Comparison of ENCODE assay signal across 9 cellular contexts in genomic region chr4:825063-825968, GRCh38. TPM values are rescaled to one million over a fixed set of nuclear protein-coding genes. Genes with fewer than 3 reads are reported as not detected.
DNase-seq lines count a peak whose midpoint lies in the region; ATAC-seq and TF ChIP-seq lines count a peak whose summit lies in the region.
"Had no signal": no experiment of that assay in that cellular context is flagged by ENCODE, and none has a peak within 500 bp of the region (broad histone marks: within the 10 kb centered on the region; RNA-seq: fewer than 3 reads in every experiment).

No MANE protein-coding gene starts in this region.

- H3K36me3 ChIP-seq in OCI-LY7 (ENCODE audit: insufficient read depth, low read length) (no peaks in the 10 kb centered on the region), endodermal cell (ENCODE audit: control insufficient read depth, insufficient read depth, low read length) (no peaks in the 10 kb centered on the region), tibial nerve (no peaks in the 10 kb centered on the region)

- H3K4me1 Mint-ChIP-seq in endodermal cell = peaks cover 1% of the 10 kb centered on the region
- H3K4me1 Mint-ChIP-seq in natural killer cell treated with Interleukin-12 subunit alpha and Interleukin-12 subunit beta and Interleukin-15 and Interleukin-18, amount 100 ng/mL, for 72 hours (ENCODE audit: low read depth in 2 of 2) = peaks cover 5 to 6% of the 10 kb centered on the region in 2 donors

- no peak overlapping the region for H3K9ac ChIP-seq in endodermal cell (ENCODE audit: extremely low read depth, low read length, poor library complexity, severe bottlenecking)

- WGBS in endodermal cell (ENCODE audit: insufficient coverage in 1 of 2, insufficient read length in 1 of 2), 2 experiments = 7% methylated on average over 35 to 94 of the region's 94 CpGs
- 4 to 10% methylated on average over 13 to 73 of the region's 94 CpGs for WGBS in tibial nerve, 2 donors

- no TSS peak for BruUV-seq in OCI-LY7 (replicated peaks; lab: Mats Ljungman, UMichigan)

- CTCF ChIA-PET in OCI-LY7 (lab: Charles Lee; ENCODE audit: unreplicated experiment) = no interaction called here

- no peaks in the 10 kb centered on the region for H4K20me1 ChIP-seq in OCI-LY7 (ENCODE audit: insufficient read depth, low read length)

- POLR2A ChIA-PET in OCI-LY7 (lab: Charles Lee) = no interaction called here

- H3K4me3 ChIP-seq in OCI-LY7 (ENCODE audit: low read depth, low read length, poor library complexity, severe bottlenecking) (peak overlapping the region; percentile 60), endodermal cell (ENCODE audit: low read length) (no peak overlapping the region), tibial nerve (peak overlapping the region in 2 of 4 donors; percentile 29 to 49)

- H3K4me1 ChIP-seq in OCI-LY7 (ENCODE audit: insufficient read depth, low read length, poor library complexity, severe bottlenecking) = no peaks in the 10 kb centered on the region
- peaks cover 2% of the 10 kb centered on the region for H3K4me1 ChIP-seq in endodermal cell (ENCODE audit: control insufficient read depth, insufficient read depth, low read length)
- peaks cover 0 to 23% (median 6%) of the 10 kb centered on the region in 4 donors for H3K4me1 ChIP-seq in tibial nerve

- H3K9me2 ChIP-seq in OCI-LY7 (ENCODE audit: insufficient read depth, low read length) = no peaks in the 10 kb centered on the region

- H3K4me3 Mint-ChIP-seq in endodermal cell = peak overlapping the region; percentile 11
- H3K4me3 Mint-ChIP-seq in natural killer cell treated with Interleukin-12 subunit alpha and Interleukin-12 subunit beta and Interleukin-15 and Interleukin-18, amount 100 ng/mL, for 72 hours = no peak overlapping the region

- TF ChIP-seq CTCF in OCI-LY7 (conservative IDR thresholded peaks at IDR 0.05; ENCODE audit: low read length) (no peak), endodermal cell (conservative IDR thresholded peaks at IDR 0.05) (no peak), tibial nerve (IDR thresholded peaks at IDR 0.05) (no peak)

- no peaks in the 10 kb centered on the region for H3K36me3 Mint-ChIP-seq in endodermal cell (ENCODE audit: low read depth)
- peaks cover 7% of the 10 kb centered on the region for H3K36me3 Mint-ChIP-seq in natural killer cell treated with Interleukin-12 subunit alpha and Interleukin-12 subunit beta and Interleukin-15 and Interleukin-18, amount 100 ng/mL, for 72 hours

- no peak for TF ChIP-seq EP300 in tibial nerve (IDR thresholded peaks at IDR 0.05)

- H3K27me3 Mint-ChIP-seq in endodermal cell (ENCODE audit: insufficient read depth) = peaks cover 73% of the 10 kb centered on the region
- H3K27me3 Mint-ChIP-seq in natural killer cell treated with Interleukin-12 subunit alpha and Interleukin-12 subunit beta and Interleukin-15 and Interleukin-18, amount 100 ng/mL, for 72 hours = peaks cover 21 to 23% of the 10 kb centered on the region in 2 donors

- peak; percentile 58 to 59 for ATAC-seq in natural killer cell treated with Interleukin-12 subunit alpha and Interleukin-12 subunit beta and Interleukin-15 and Interleukin-18, amount 100 ng/mL, for 72 hours
- no peak for ATAC-seq in GM21515 (IDR thresholded peaks at IDR 0.05; ENCODE audit: unreplicated experiment)
- ATAC-seq in HG03159 (IDR thresholded peaks at IDR 0.05; ENCODE audit: unreplicated experiment) = no peak

- peak overlapping the region; percentile 52; the same call in 1 of the 2 replicates for H3K4me2 ChIP-seq in OCI-LY7 (ENCODE audit: low read length)

- no peaks in the 10 kb centered on the region for H3K9me3 Mint-ChIP-seq in endodermal cell
- H3K9me3 Mint-ChIP-seq in natural killer cell treated with Interleukin-12 subunit alpha and Interleukin-12 subunit beta and Interleukin-15 and Interleukin-18, amount 100 ng/mL, for 72 hours = no peaks in the 10 kb centered on the region

- no peak overlapping the region for H3K27ac Mint-ChIP-seq in endodermal cell
- no peak overlapping the region for H3K27ac Mint-ChIP-seq in natural killer cell treated with Interleukin-12 subunit alpha and Interleukin-12 subunit beta and Interleukin-15 and Interleukin-18, amount 100 ng/mL, for 72 hours

- DNase-seq in EH (ENCODE audit: low read depth) = peak; percentile 41
- no peak for DNase-seq in OCI-LY7 (ENCODE audit: low spot score)
- peak; percentile 79 for DNase-seq in endodermal cell
- peak; percentile 54 for DNase-seq in natural killer cell treated with Interleukin-12 subunit alpha and Interleukin-12 subunit beta and Interleukin-15 and Interleukin-18, amount 100 ng/mL, for 72 hours (ENCODE audit: low spot score)
- DNase-seq in tibial nerve (ENCODE audit: low spot score in 2 of 2) = no peak
- no peak for DNase-seq in GF-D8 (lab: John Stamatoyannopoulos, UW)

- no peak for TF ChIP-seq POLR2A in tibial nerve (IDR thresholded peaks at IDR 0.05)

- no peaks in the 10 kb centered on the region for H3K9me3 ChIP-seq in OCI-LY7 (ENCODE audit: low read length)
- H3K9me3 ChIP-seq in endodermal cell (ENCODE audit: control insufficient read depth, low read length) = no peaks in the 10 kb centered on the region
- peaks cover 0 to 4% (median 0%) of the 10 kb centered on the region in 4 donors for H3K9me3 ChIP-seq in tibial nerve

- H3K27ac ChIP-seq in OCI-LY7 (ENCODE audit: low read depth, low read length, poor library complexity, severe bottlenecking) = no peak overlapping the region
- H3K27ac ChIP-seq in endodermal cell (ENCODE audit: low read depth, low read length) = no peak overlapping the region
- no peak overlapping the region for H3K27ac ChIP-seq in tibial nerve

- H3K27me3 ChIP-seq in endodermal cell (ENCODE audit: control insufficient read depth, insufficient read depth, low read length, poor library complexity, severe bottlenecking) (peaks cover 73% of the 10 kb centered on the region), tibial nerve (peaks cover 0 to 92% of the 10 kb centered on the region in 2 donors)

- no peaks in the 10 kb centered on the region for H3K79me2 ChIP-seq in OCI-LY7 (ENCODE audit: insufficient read depth, low read depth, low read length)

- intact Hi-C loops in OCI-LY7 (cut with micrococcal nuclease; ENCODE audit: unreplicated experiment) = no loop called here

- no peak overlapping the region for H2AFZ ChIP-seq in OCI-LY7 (ENCODE audit: low read length)

RNA-seq across cellular contexts. Expression of gene CPLX1, which starts 0.6 kb away (rescaled TPM):
- 0.25 and 0.57 TPM in 2 replicates for total RNA-seq in OCI-LY7 (2014; rRNA removed; shearing (Covaris generic))
- total RNA-seq in OCI-LY7 (2022) = 0.21 and 0.28 TPM in 2 replicates
- total RNA-seq in endodermal cell = 1 to 10 TPM; 1.0 to 1.9 TPM
- 0.36 TPM for polyA plus RNA-seq in endodermal cell (2013, experiment 1 of 2)
- 1.0 TPM for polyA plus RNA-seq in endodermal cell (2013, experiment 2 of 2)
- not detected for total RNA-seq in natural killer cell treated with Interleukin-12 subunit alpha and Interleukin-12 subunit beta and Interleukin-15 and Interleukin-18, amount 100 ng/mL, for 72 hours
- total RNA-seq in tibial nerve = 1 to 10 TPM in 3 of 4 donors, not detected in 1; 1.8 to 2.4 (median 2.4) TPM
- total RNA-seq: LHCN-M2 had no signal

Comparison
In these comparisons a context has a peak if more than half of its experiments do, and no peak if none do; other contexts are left out.
1. DNase-seq: peak in EH (single experiment), endodermal cell (single experiment) and natural killer cell treated with Interleukin-12 subunit alpha and Interleukin-12 subunit beta and Interleukin-15 and Interleukin-18, amount 100 ng/mL, for 72 hours (single experiment); none in OCI-LY7 (single experiment), tibial nerve (0 of 2) and GF-D8 (single experiment).
2. ATAC-seq: peak in natural killer cell treated with Interleukin-12 subunit alpha and Interleukin-12 subunit beta and Interleukin-15 and Interleukin-18, amount 100 ng/mL, for 72 hours (2 of 2); none in GM21515 (single experiment) and HG03159 (single experiment).